Comparison of ENCODE assay signal across 8 cellular contexts in the genomic region with DNA sequence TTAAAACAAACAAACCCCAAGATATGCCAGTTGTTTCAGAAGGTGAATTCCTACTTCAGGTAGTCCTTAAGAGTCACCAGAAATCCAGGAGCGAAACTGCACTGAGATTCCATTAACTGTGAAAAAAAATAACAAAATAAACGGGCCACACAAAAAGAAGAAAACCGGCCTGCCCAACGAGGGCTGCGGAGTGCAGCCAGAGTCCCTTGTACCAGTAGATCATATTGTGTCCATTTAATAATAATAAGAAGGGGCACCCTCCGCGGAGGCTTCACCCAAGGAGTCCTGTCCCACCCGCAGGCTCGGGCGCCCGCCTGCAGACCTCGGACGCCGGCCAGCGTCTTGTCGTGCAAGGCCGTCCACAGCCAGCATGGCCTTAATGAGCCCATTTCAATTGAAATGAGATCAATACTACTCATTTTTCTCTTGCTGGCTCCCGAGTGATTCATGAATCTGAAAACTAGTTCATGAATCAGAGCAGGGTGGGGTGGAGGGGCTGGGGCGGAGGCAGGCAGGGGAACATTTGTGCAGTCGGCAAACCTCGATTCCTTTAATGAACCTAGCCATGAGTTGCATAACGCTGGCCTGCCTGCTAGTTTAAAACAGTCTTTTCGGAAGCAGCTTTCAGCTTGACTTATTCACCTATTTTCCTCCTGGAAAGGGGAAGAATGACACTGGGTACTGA.
DNase-seq lines count a peak whose midpoint lies in the region; ATAC-seq and TF ChIP-seq lines count a peak whose summit lies in the region.

No MANE protein-coding gene starts in this region.

- peak; percentile 26 to 58 for ATAC-seq in natural killer cell treated with Interleukin-12 subunit alpha and Interleukin-12 subunit beta and Interleukin-15 and Interleukin-18, amount 100 ng/mL, for 72 hours
- ATAC-seq in GM18861 (IDR thresholded peaks at IDR 0.05; ENCODE audit: unreplicated experiment) (no peak), HG03095 (IDR thresholded peaks at IDR 0.05; ENCODE audit: unreplicated experiment) (no peak)

- peaks cover 52 to 58% of the 10 kb centered on the region in 2 donors for H3K4me1 Mint-ChIP-seq in natural killer cell treated with Interleukin-12 subunit alpha and Interleukin-12 subunit beta and Interleukin-15 and Interleukin-18, amount 100 ng/mL, for 72 hours (ENCODE audit: low read depth in 2 of 2)

- DNase-seq in NCI-H510A (lab: John Stamatoyannopoulos, UW) (peak; percentile 34), activated T-cell treated with anti-CD3 and anti-CD28 coated beads for 1 hour (ENCODE audit: low read depth) (peak; percentile 44), epithelial cell of prostate (ENCODE audit: low read depth, low spot score) (peak; percentile 90)
- no peak for DNase-seq in natural killer cell treated with Interleukin-12 subunit alpha and Interleukin-12 subunit beta and Interleukin-15 and Interleukin-18, amount 100 ng/mL, for 72 hours (ENCODE audit: low spot score)
- DNase-seq in stimulated activated naive CD4-positive, alpha-beta T cell treated with Interleukin-2 at 50 U/mL for 16 hours (lab: John Stamatoyannopoulos, UW), result peak; percentile 75

- H3K36me3 Mint-ChIP-seq in natural killer cell treated with Interleukin-12 subunit alpha and Interleukin-12 subunit beta and Interleukin-15 and Interleukin-18, amount 100 ng/mL, for 72 hours, result no peaks in the 10 kb centered on the region

- H3K9me3 Mint-ChIP-seq in natural killer cell treated with Interleukin-12 subunit alpha and Interleukin-12 subunit beta and Interleukin-15 and Interleukin-18, amount 100 ng/mL, for 72 hours, result no peaks in the 10 kb centered on the region

- peaks cover 53% of the 10 kb centered on the region for H3K4me1 ChIP-seq in DOHH2 (ENCODE audit: control insufficient read depth, low read length)

- no peaks in the 10 kb centered on the region for H3K27me3 Mint-ChIP-seq in natural killer cell treated with Interleukin-12 subunit alpha and Interleukin-12 subunit beta and Interleukin-15 and Interleukin-18, amount 100 ng/mL, for 72 hours

- peaks cover 21% of the 10 kb centered on the region for H3F3A ChIP-seq in DOHH2 (ENCODE audit: control insufficient read depth, insufficient read depth)

- H3K4me3 ChIP-seq in DOHH2 (ENCODE audit: low read length), result peak overlapping the region; percentile 64

- no peak for TF ChIP-seq CTCF in DOHH2 (IDR thresholded peaks at IDR 0.05; ENCODE audit: low read depth, low read length, poor library complexity, severe bottlenecking)

- H3K27ac ChIP-seq in DOHH2 (ENCODE audit: low read depth, low read length), result peak overlapping the region; percentile 92
- peak overlapping the region; percentile 99 for H3K27ac ChIP-seq in epithelial cell of prostate

- H3K36me3 ChIP-seq in DOHH2 (ENCODE audit: control insufficient read depth, low read length), result no peaks in the 10 kb centered on the region

- H3K4me3 Mint-ChIP-seq in natural killer cell treated with Interleukin-12 subunit alpha and Interleukin-12 subunit beta and Interleukin-15 and Interleukin-18, amount 100 ng/mL, for 72 hours, result peak overlapping the region; percentile 85

- H3K9me2 ChIP-seq in DOHH2 (replicated peaks; ENCODE audit: control insufficient read depth, low read length), result no peaks in the 10 kb centered on the region

- H3K27me3 ChIP-seq in DOHH2 (ENCODE audit: control insufficient read depth, low read length), result no peaks in the 10 kb centered on the region

- H3K79me2 ChIP-seq in DOHH2 (ENCODE audit: control insufficient read depth, low read length), result no peaks in the 10 kb centered on the region

- peak overlapping the region; percentile 85 for H3K4me2 ChIP-seq in DOHH2 (ENCODE audit: low read length)

- peak overlapping the region; percentile 97 to 99 for H3K27ac Mint-ChIP-seq in natural killer cell treated with Interleukin-12 subunit alpha and Interleukin-12 subunit beta and Interleukin-15 and Interleukin-18, amount 100 ng/mL, for 72 hours

- H4K20me1 ChIP-seq in DOHH2 (ENCODE audit: control insufficient read depth, insufficient read depth, low read depth, low read length), result no peaks in the 10 kb centered on the region

- H3K9me3 ChIP-seq in DOHH2 (ENCODE audit: control insufficient read depth, insufficient read depth, low read length), result no peaks in the 10 kb centered on the region

Comparison
In these comparisons a context has a peak if more than half of its experiments do, and no peak if none do; other contexts are left out.
1. ATAC-seq: peak in natural killer cell treated with Interleukin-12 subunit alpha and Interleukin-12 subunit beta and Interleukin-15 and Interleukin-18, amount 100 ng/mL, for 72 hours (2 of 2); none in GM18861 (single experiment) and HG03095 (single experiment).